In the genomic region with DNA sequence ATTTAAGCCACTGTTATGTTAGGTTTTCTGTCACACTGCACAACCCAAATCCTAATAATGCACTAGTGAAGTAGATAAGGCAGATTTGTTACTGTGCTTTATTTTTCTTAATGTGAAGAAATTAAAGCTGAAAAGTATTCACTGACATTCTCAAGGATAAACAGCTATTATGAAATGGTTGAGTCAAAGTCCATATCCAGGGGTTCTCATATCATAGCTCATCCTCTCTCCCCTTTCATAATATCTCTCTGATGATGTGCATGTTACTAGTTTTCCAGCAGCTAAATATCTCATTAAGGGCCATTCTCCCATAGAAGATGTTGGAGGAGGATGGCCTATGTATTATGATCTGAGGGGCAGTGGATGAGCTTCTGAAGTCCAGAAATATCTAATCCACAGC, we compare ENCODE assay signal across 35 cellular contexts. TPM values are rescaled to one million over a fixed set of nuclear protein-coding genes. Genes with fewer than 3 reads are reported as not detected.
"Had no signal": no experiment of that assay in that cellular context is flagged by ENCODE, and none has a peak within 500 bp of the region (broad histone marks: within the 10 kb centered on the region; RNA-seq: fewer than 3 reads in every experiment).

No MANE protein-coding gene starts in this region.

- H3K36me3 Mint-ChIP-seq: activated CD8-positive, alpha-beta memory T cell treated with anti-CD3 and anti-CD28 coated beads, Interleukin-2, amount 10 ng/mL, durations not matched to agents 7 days and 5 days; activated naive CD4-positive, alpha-beta T cell treated with anti-CD3 and anti-CD28 coated beads, Interleukin-2, amount 10 ng/mL, durations not matched to agents 7 days and 5 days; activated naive CD8-positive, alpha-beta T cell treated with anti-CD3 and anti-CD28 coated beads, Interleukin-2, amount 10 ng/mL, durations not matched to agents 7 days and 5 days had no signal

- H3K4me3 Mint-ChIP-seq: activated CD4-positive, alpha-beta T cell treated with anti-CD3 and anti-CD28 coated beads, Interleukin-2, amount 10 ng/mL, durations not matched to agents 7 days and 5 days; activated CD8-positive, alpha-beta memory T cell treated with anti-CD3 and anti-CD28 coated beads, Interleukin-2, amount 10 ng/mL, durations not matched to agents 7 days and 5 days; activated CD8-positive, alpha-beta T cell treated with anti-CD3 and anti-CD28 coated beads, Interleukin-2, amount 10 ng/mL, durations not matched to agents 7 days and 5 days; activated naive CD4-positive, alpha-beta T cell treated with anti-CD3 and anti-CD28 coated beads, Interleukin-2, amount 10 ng/mL, durations not matched to agents 7 days and 5 days; activated naive CD8-positive, alpha-beta T cell treated with anti-CD3 and anti-CD28 coated beads, Interleukin-2, amount 10 ng/mL, durations not matched to agents 7 days and 5 days; T-helper 17 cell; WTC11 had no signal

- H3K4me3 ChIP-seq: cardiac muscle cell, colonic mucosa, esophagus muscularis mucosa, gastroesophageal sphincter had no signal

- H3K4me1 ChIP-seq: colonic mucosa, esophagus muscularis mucosa, gastroesophageal sphincter had no signal

- H3K27ac ChIP-seq: brain microvascular endothelial cell, cardiac muscle cell, colonic mucosa, esophagus muscularis mucosa, gastroesophageal sphincter had no signal

- H3K27ac Mint-ChIP-seq: activated CD4-positive, alpha-beta T cell treated with anti-CD3 and anti-CD28 coated beads, Interleukin-2, amount 10 ng/mL, durations not matched to agents 7 days and 5 days; activated CD8-positive, alpha-beta memory T cell treated with anti-CD3 and anti-CD28 coated beads, Interleukin-2, amount 10 ng/mL, durations not matched to agents 7 days and 5 days; activated CD8-positive, alpha-beta T cell treated with anti-CD3 and anti-CD28 coated beads, Interleukin-2, amount 10 ng/mL, durations not matched to agents 7 days and 5 days; activated naive CD4-positive, alpha-beta T cell treated with anti-CD3 and anti-CD28 coated beads, Interleukin-2, amount 10 ng/mL, durations not matched to agents 7 days and 5 days; activated naive CD4-positive, alpha-beta T cell treated with anti-CD3 and anti-CD28 coated beads, Interleukin-2, amount 50 U/mL, for 72 hours; activated naive CD8-positive, alpha-beta T cell treated with anti-CD3 and anti-CD28 coated beads, Interleukin-2, amount 10 ng/mL, durations not matched to agents 7 days and 5 days; T-helper 17 cell; WTC11 had no signal

- H3K4me1 Mint-ChIP-seq: activated CD4-positive, alpha-beta T cell treated with anti-CD3 and anti-CD28 coated beads, Interleukin-2, amount 10 ng/mL, durations not matched to agents 7 days and 5 days; activated CD8-positive, alpha-beta memory T cell treated with anti-CD3 and anti-CD28 coated beads, Interleukin-2, amount 10 ng/mL, durations not matched to agents 7 days and 5 days; activated naive CD4-positive, alpha-beta T cell treated with anti-CD3 and anti-CD28 coated beads, Interleukin-2, amount 10 ng/mL, durations not matched to agents 7 days and 5 days; activated naive CD8-positive, alpha-beta T cell treated with anti-CD3 and anti-CD28 coated beads, Interleukin-2, amount 10 ng/mL, durations not matched to agents 7 days and 5 days; T-helper 17 cell; WTC11 had no signal

- FAIRE-seq: endometrium, endothelial cell of umbilical vein had no signal

- ATAC-seq: activated CD8-positive, alpha-beta memory T cell treated with anti-CD3 and anti-CD28 coated beads, Interleukin-2, amount 10 ng/mL, durations not matched to agents 7 days and 5 days; activated CD8-positive, alpha-beta T cell treated with anti-CD3 and anti-CD28 coated beads, Interleukin-2, amount 10 ng/mL, durations not matched to agents 7 days and 5 days; activated naive CD4-positive, alpha-beta T cell treated with anti-CD3 and anti-CD28 coated beads, Interleukin-2, amount 50 U/mL, for 72 hours; gastroesophageal sphincter; SK-N-SH treated with all-trans-retinoic acid at 6 μM for 48 hours; T-helper 17 cell; WTC11 had no signal

- H3K36me3 ChIP-seq: brain microvascular endothelial cell, cardiac muscle cell, colonic mucosa, esophagus muscularis mucosa, gastroesophageal sphincter had no signal

- DNase-seq: activated CD4-positive, alpha-beta T cell treated with anti-CD3 and anti-CD28 coated beads for 1 hour; activated CD4-positive, alpha-beta T cell treated with anti-CD3 and anti-CD28 coated beads for 4 hours; activated CD4-positive, alpha-beta T cell treated with anti-CD3 and anti-CD28 coated beads, Interleukin-2, amount 10 ng/mL, durations not matched to agents 7 days and 5 days; activated CD4-positive, alpha-beta T cell treated with anti-CD3 and anti-CD28 coated beads, Interleukin-2, amount 50 U/mL, for 4 hours; activated CD8-positive, alpha-beta memory T cell treated with anti-CD3 and anti-CD28 coated beads, Interleukin-2, amount 10 ng/mL, durations not matched to agents 7 days and 5 days; activated CD8-positive, alpha-beta memory T cell treated with anti-CD3 and anti-CD28 coated beads, Interleukin-2, amount 50 U/mL, for 4 hours; activated CD8-positive, alpha-beta T cell treated with anti-CD3 and anti-CD28 coated beads, Interleukin-2, amount 10 ng/mL, durations not matched to agents 7 days and 5 days; activated gamma-delta T cell; activated naive CD4-positive, alpha-beta T cell; activated naive CD4-positive, alpha-beta T cell treated with anti-CD3 and anti-CD28 coated beads, Interleukin-2, amount 10 ng/mL, durations not matched to agents 7 days and 5 days; activated naive CD8-positive, alpha-beta T cell treated with anti-CD3 and anti-CD28 coated beads, Interleukin-2, amount 10 ng/mL, durations not matched to agents 7 days and 5 days; activated T-cell treated with anti-CD3 and anti-CD28 coated beads, Interleukin-2, amount 50 U/mL, for 1 hour; activated T-cell treated with anti-CD3 and anti-CD28 coated beads, Interleukin-2, amount 50 U/mL, for 48 hours; amniotic stem cell; anterior cingulate cortex; brain microvascular endothelial cell; central memory CD4-positive, alpha-beta T cell; cerebellar nuclear complex; colonic mucosa; effector CD8-positive, alpha-beta T cell; erythroblast; foreskin melanocyte; T-helper 1 cell; T-helper 17 cell had no signal

- H3K9me3 ChIP-seq: colonic mucosa had no signal

- H3K27me3 ChIP-seq: brain microvascular endothelial cell, cardiac muscle cell, colonic mucosa, esophagus muscularis mucosa, gastroesophageal sphincter had no signal

RNA-seq across cellular contexts. Expression of a gene that starts 53.6 kb away (rescaled TPM):
- total RNA-seq: activated CD4-positive, alpha-beta T cell treated with anti-CD3 and anti-CD28 coated beads, Interleukin-2, amount 10 ng/mL, durations not matched to agents 7 days and 5 days; activated CD8-positive, alpha-beta memory T cell treated with anti-CD3 and anti-CD28 coated beads for 36 hours; activated CD8-positive, alpha-beta memory T cell treated with anti-CD3 and anti-CD28 coated beads, Interleukin-2, amount 10 ng/mL, durations not matched to agents 7 days and 5 days; activated CD8-positive, alpha-beta T cell treated with anti-CD3 and anti-CD28 coated beads, Interleukin-2, amount 10 ng/mL, durations not matched to agents 7 days and 5 days; activated naive CD4-positive, alpha-beta T cell treated with anti-CD3 and anti-CD28 coated beads, Interleukin-2, amount 50 U/mL, for 72 hours; activated naive CD8-positive, alpha-beta T cell treated with anti-CD3 and anti-CD28 coated beads, Interleukin-2, amount 10 ng/mL, durations not matched to agents 7 days and 5 days; astrocyte; cardiac muscle cell; colonic mucosa; dermis microvascular lymphatic vessel endothelial cell; gastroesophageal sphincter; T-helper 17 cell; WTC11 had no signal
- polyA plus RNA-seq: cardiac muscle cell had no signal
